14 cellular contexts compared by ENCODE assay signal in genomic region chr4:184668096-184668495, GRCh38. TPM values are rescaled to one million over a fixed set of nuclear protein-coding genes. Genes with fewer than 3 reads are reported as not detected.
DNase-seq lines count a peak whose midpoint lies in the region; ATAC-seq, FAIRE-seq and TF ChIP-seq lines count a peak whose summit lies in the region.
"Had no signal": no experiment of that assay in that cellular context is flagged by ENCODE, and none has a peak within 500 bp of the region (broad histone marks: within the 10 kb centered on the region; RNA-seq: fewer than 3 reads in every experiment).

No MANE protein-coding gene starts in this region.

- FAIRE-seq in GM12891 (lab: Jason Lieb, UNC) (peak; percentile 13), frontal cortex (lab: Jason Lieb, UNC) (no peak)
- FAIRE-seq: keratinocyte had no signal

- no peak for DNase-seq in GM12891 (ENCODE audit: insufficient read length, low spot score)
- no peak for DNase-seq in T-cell
- DNase-seq in effector memory CD8-positive, alpha-beta T cell: no peak
- DNase-seq in stimulated activated effector memory CD8-positive, alpha-beta T cell treated with anti-CD3 and anti-CD28 coated beads, Interleukin-12 subunit alpha, Interleukin-12 subunit beta, amount 100 ng/mL, for 72 hours (ENCODE audit: low spot score in 2 of 2): no peak
- no peak for DNase-seq in frontal cortex (ENCODE audit: low spot score in 2 of 2)
- no peak for DNase-seq in NCI-H2029 (lab: John Stamatoyannopoulos, UW)
- DNase-seq in T1000 (lab: John Stamatoyannopoulos, UW): no peak
- DNase-seq: effector CD8-positive, alpha-beta T cell; NCI-H1092 treated with DMSO at 0.1 percent for 48 hours; NCI-H2107; NCI-H82; stimulated activated CD4-positive, alpha-beta T cell treated with anti-CD3 and anti-CD28 coated beads, Interleukin-2, amount 100 ng/mL, for 48 hours had no signal

- CTCF ChIA-PET in T-cell (lab: Charles Lee): interaction anchor here in 1 of 2 donors (0.8 kb wide), 1 partner anchor 19 kb away, joined by 4 read pairs; the partner anchor contains the start of genes CASP3 and PRIMPOL

- H3K9me3 Mint-ChIP-seq in T-cell: no peaks in the 10 kb centered on the region
- peaks cover 0 to 5% of the 10 kb centered on the region in 2 donors for H3K9me3 Mint-ChIP-seq in effector memory CD8-positive, alpha-beta T cell
- H3K9me3 Mint-ChIP-seq in stimulated activated effector memory CD8-positive, alpha-beta T cell treated with anti-CD3 and anti-CD28 coated beads, Interleukin-12 subunit alpha, Interleukin-12 subunit beta, amount 100 ng/mL, for 72 hours: no peaks in the 10 kb centered on the region
- H3K9me3 Mint-ChIP-seq: activated naive CD4-positive, alpha-beta T cell treated with anti-CD3 and anti-CD28 coated beads, Interleukin-2, amount 50 U/mL, for 24 hours had no signal

- POLR2A ChIA-PET in T-cell (lab: Charles Lee): interaction anchor here in 1 of 2 donors (1.0 kb wide), 1 partner anchor 19 kb away, joined by 7 read pairs; the partner anchor contains the start of genes CASP3 and PRIMPOL

- no peaks in the 10 kb centered on the region for H3K27me3 Mint-ChIP-seq in T-cell
- H3K27me3 Mint-ChIP-seq in effector memory CD8-positive, alpha-beta T cell: no peaks in the 10 kb centered on the region
- H3K27me3 Mint-ChIP-seq: activated naive CD4-positive, alpha-beta T cell treated with anti-CD3 and anti-CD28 coated beads, Interleukin-2, amount 50 U/mL, for 24 hours had no signal

- peaks cover 43% of the 10 kb centered on the region for H3K36me3 Mint-ChIP-seq in T-cell
- peaks cover 15% of the 10 kb centered on the region for H3K36me3 Mint-ChIP-seq in effector memory CD8-positive, alpha-beta T cell (ENCODE audit: insufficient read depth)
- H3K36me3 Mint-ChIP-seq in stimulated activated effector memory CD8-positive, alpha-beta T cell treated with anti-CD3 and anti-CD28 coated beads, Interleukin-12 subunit alpha, Interleukin-12 subunit beta, amount 100 ng/mL, for 72 hours: peaks cover 30% of the 10 kb centered on the region

- TF ChIP-seq POLR2A in GM12891 (IDR thresholded peaks at IDR 0.05; ENCODE audit: low read depth, low read length): no peak

- H3K4me1 Mint-ChIP-seq in T-cell: peaks cover 19 to 30% (median 25%) of the 10 kb centered on the region in 3 donors
- peaks cover 18 to 31% of the 10 kb centered on the region in 2 donors for H3K4me1 Mint-ChIP-seq in effector memory CD8-positive, alpha-beta T cell (ENCODE audit: low read depth in 2 of 2)
- H3K4me1 Mint-ChIP-seq in stimulated activated effector memory CD8-positive, alpha-beta T cell treated with anti-CD3 and anti-CD28 coated beads, Interleukin-12 subunit alpha, Interleukin-12 subunit beta, amount 100 ng/mL, for 72 hours: peaks cover 25% of the 10 kb centered on the region

- peak overlapping the region; percentile 83 to 87 for H3K27ac Mint-ChIP-seq in T-cell
- peak overlapping the region; percentile 90 to 95 for H3K27ac Mint-ChIP-seq in effector memory CD8-positive, alpha-beta T cell
- peak overlapping the region; percentile 80 for H3K27ac Mint-ChIP-seq in stimulated activated effector memory CD8-positive, alpha-beta T cell treated with anti-CD3 and anti-CD28 coated beads, Interleukin-12 subunit alpha, Interleukin-12 subunit beta, amount 100 ng/mL, for 72 hours

- ATAC-seq in T-cell (replicated peaks in 1 of 4): peak in 2 of 4 experiments; percentile 29 to 45
- ATAC-seq in effector memory CD8-positive, alpha-beta T cell (replicated peaks): peak; percentile 64
- ATAC-seq in stimulated activated effector memory CD8-positive, alpha-beta T cell treated with anti-CD3 and anti-CD28 coated beads, Interleukin-12 subunit alpha, Interleukin-12 subunit beta, amount 100 ng/mL, for 72 hours: peak; percentile 47

- peak overlapping the region in 1 of 3 donors; percentile 21 for H3K4me3 Mint-ChIP-seq in T-cell
- H3K4me3 Mint-ChIP-seq in effector memory CD8-positive, alpha-beta T cell: peak overlapping the region; percentile 61 to 66
- H3K4me3 Mint-ChIP-seq in stimulated activated effector memory CD8-positive, alpha-beta T cell treated with anti-CD3 and anti-CD28 coated beads, Interleukin-12 subunit alpha, Interleukin-12 subunit beta, amount 100 ng/mL, for 72 hours: no peak overlapping the region
- H3K4me3 Mint-ChIP-seq: activated naive CD4-positive, alpha-beta T cell treated with anti-CD3 and anti-CD28 coated beads, Interleukin-2, amount 50 U/mL, for 24 hours had no signal

TF ChIP-seq in GM12891, 5 proteins besides CTCF, POLR2A, EP300 and RAD21:
- no peak for TF ChIP-seq POLR2AphosphoS5 (IDR thresholded peaks at IDR 0.05; ENCODE audit: low read depth, low read length)
- no peak for TF ChIP-seq POU2F2 (IDR thresholded peaks at IDR 0.05; ENCODE audit: low read depth, low read length)
- no peak for TF ChIP-seq PAX5 (IDR thresholded peaks at IDR 0.05; ENCODE audit: insufficient read depth, low read length, severe bottlenecking)
- TF ChIP-seq TAF1 (IDR thresholded peaks at IDR 0.05; ENCODE audit: low read depth, low read length): no peak
- TF ChIP-seq SPI1 (IDR thresholded peaks at IDR 0.05; ENCODE audit: low read depth, low read length): no peak

RNA-seq across cellular contexts. Expression of gene PRIMPOL, which starts 18.6 kb away (rescaled TPM):
- 8.9 TPM for polyA plus RNA-seq in GM12891 (2012; ENCODE audit: low read depth, missing spikeins)
- total RNA-seq in T-cell (10 to 100 TPM; 11.6 to 14.8 (median 12.4) TPM), frontal cortex (49.3 TPM)

RNA-seq across cellular contexts. Expression of gene CASP3, which starts 18.8 kb away (rescaled TPM):
- polyA plus RNA-seq in GM12891 (2012; ENCODE audit: low read depth, missing spikeins): 35.2 TPM
- total RNA-seq in T-cell: 10 to 100 TPM; 10.7 to 23.5 (median 19.9) TPM
- total RNA-seq in frontal cortex: 72.6 TPM
